ENCODE assay signal across 8 cellular contexts in the genomic region with DNA sequence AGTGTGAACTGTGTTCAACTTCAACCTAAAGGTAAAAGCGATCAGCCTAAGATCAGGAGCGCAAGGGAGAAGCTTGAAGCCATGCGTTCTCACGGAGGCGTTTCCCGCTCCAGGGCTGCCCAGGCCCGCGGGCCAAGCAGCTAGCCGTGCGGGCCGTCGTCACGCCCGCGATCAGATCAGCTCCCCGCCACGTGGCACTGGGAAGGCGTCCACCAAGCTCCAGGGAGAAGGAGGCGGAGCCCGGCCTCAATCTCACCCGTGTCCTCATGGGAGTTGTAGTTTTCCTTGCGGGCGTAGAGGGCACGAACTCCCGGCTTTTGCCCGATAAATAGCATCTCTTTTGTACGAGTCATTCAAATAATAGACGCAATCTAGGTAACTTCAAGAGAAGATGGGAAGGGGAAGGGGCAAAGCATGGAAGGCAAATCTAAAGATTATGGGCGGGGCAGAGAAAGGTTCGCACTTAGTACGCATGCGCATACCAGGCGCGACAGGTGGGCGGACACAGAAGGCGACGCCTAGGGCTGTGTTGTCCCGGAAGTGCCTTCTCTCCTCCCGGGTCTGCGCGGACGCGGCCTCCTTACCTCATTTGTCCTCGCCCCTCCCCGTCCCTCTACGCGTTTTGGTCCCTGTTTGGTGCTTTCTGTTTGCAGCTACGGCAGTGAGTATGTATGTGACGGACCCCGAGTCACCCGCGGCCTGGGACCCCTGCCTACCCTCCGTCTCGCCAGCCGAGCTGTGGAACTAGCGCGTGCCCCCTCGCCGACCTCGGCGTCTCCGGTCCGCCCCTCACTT. TPM values are rescaled to one million over a fixed set of nuclear protein-coding genes. Genes with fewer than 3 reads are reported as not detected.
A peak's percentile ranks its signal among the peaks of the same experiment; 100 is the strongest.
DNase-seq lines count a peak whose midpoint lies in the region; ATAC-seq and TF ChIP-seq lines count a peak whose summit lies in the region.

No MANE protein-coding gene starts in this region.

- peak; percentile 89 for TF ChIP-seq POLR2A in erythroblast (IDR thresholded peaks at IDR 0.05; ENCODE audit: low read length)

- TF ChIP-seq CTCF in PC-3 (conservative IDR thresholded peaks at IDR 0.05; ENCODE audit: low read depth, low read length), result no peak

- H3F3A ChIP-seq in PC-3 (ENCODE audit: low read length, unreplicated experiment), result no peaks in the 10 kb centered on the region

- H3K27ac ChIP-seq in PC-3 (ENCODE audit: low read length), result peak overlapping the region; percentile 25; the same call in 1 of the 2 replicates

- H3K27ac Mint-ChIP-seq in activated T-cell treated with anti-CD3 and anti-CD28 coated beads, Interleukin-2, amount 50 U/mL, for 24 hours, result peak overlapping the region; percentile 99

- H3K27me3 ChIP-seq in PC-3 (ENCODE audit: low read length), result no peaks in the 10 kb centered on the region

- no peaks in the 10 kb centered on the region for H4K20me1 ChIP-seq in PC-3 (ENCODE audit: low read length)

- TSS peak; percentile 89 for BruUV-seq in PC-3 (replicated peaks; lab: Mats Ljungman, UMichigan)

- peak overlapping the region; percentile 78 for H3K4me3 ChIP-seq in Jurkat, Clone E6-1 (ENCODE audit: low read length)
- peak overlapping the region; percentile 99 for H3K4me3 ChIP-seq in PC-3 (ENCODE audit: low read length)

- 0 out of 2 replicates have a peak, but pooled peaks cover 13% of the 10 kb centered on the region for H3K4me1 ChIP-seq in PC-3 (ENCODE audit: insufficient read depth, low read length)

- intact Hi-C loops in PC-3 (cut with micrococcal nuclease), result no loop called here

- H3K36me3 ChIP-seq in PC-3 (ENCODE audit: low read depth, low read length), result no peaks in the 10 kb centered on the region; the same call in 1 of the 2 replicates

- peak overlapping the region; percentile 90 for H3K4me2 ChIP-seq in PC-3 (ENCODE audit: low read length)

- peaks cover 40% of the 10 kb centered on the region for H3K36me3 Mint-ChIP-seq in activated T-cell treated with anti-CD3 and anti-CD28 coated beads, Interleukin-2, amount 50 U/mL, for 24 hours (ENCODE audit: low read depth)

- POLR2A ChIA-PET in PC-3 (lab: Charles Lee; ENCODE audit: unreplicated experiment), result no interaction called here

- H3K27me3 Mint-ChIP-seq in activated T-cell treated with anti-CD3 and anti-CD28 coated beads, Interleukin-2, amount 50 U/mL, for 24 hours, result peaks cover 7% of the 10 kb centered on the region

- H3K9me2 ChIP-seq in PC-3 (replicated peaks; ENCODE audit: low read length), result no peaks in the 10 kb centered on the region

- no peaks in the 10 kb centered on the region for H3K9me3 ChIP-seq in PC-3 (ENCODE audit: low read length)

- H3K4me1 Mint-ChIP-seq in activated T-cell treated with anti-CD3 and anti-CD28 coated beads, Interleukin-2, amount 50 U/mL, for 24 hours (ENCODE audit: low read depth), result peaks cover 47% of the 10 kb centered on the region

- H3K9me3 Mint-ChIP-seq in activated T-cell treated with anti-CD3 and anti-CD28 coated beads, Interleukin-2, amount 50 U/mL, for 24 hours, result peaks cover 7% of the 10 kb centered on the region

- peak overlapping the region; percentile 97 for H3K4me3 Mint-ChIP-seq in activated T-cell treated with anti-CD3 and anti-CD28 coated beads, Interleukin-2, amount 50 U/mL, for 24 hours

- peaks cover 45% of the 10 kb centered on the region for H3K79me2 ChIP-seq in PC-3 (ENCODE audit: low read length)

- ATAC-seq in GM21619 (IDR thresholded peaks at IDR 0.05; ENCODE audit: unreplicated experiment), result peak; percentile 89
- ATAC-seq in PC-3, result peak; percentile 93

- peak; percentile 91 for DNase-seq in DMS153 (lab: John Stamatoyannopoulos, UW)
- DNase-seq in Jurkat, Clone E6-1 (ENCODE audit: low read depth, low spot score), result peak; percentile 94
- DNase-seq in PC-3, result peak; percentile 87
- DNase-seq in activated T-cell treated with anti-CD3 and anti-CD28 coated beads, Interleukin-2, amount 50 U/mL, for 24 hours, result peak; percentile 91
- DNase-seq in erythroblast (lab: John Stamatoyannopoulos, UW), result peak; percentile 96 to 97
- peak; percentile 93 for DNase-seq in mucosa of gallbladder (ENCODE audit: low spot score)
- DNase-seq in stimulated activated CD8-positive, alpha-beta memory T cell treated with anti-CD3 and anti-CD28 coated beads, Interleukin-4, amount 100 ng/mL, for 24 hours (ENCODE audit: low read depth), result peak; percentile 87

- peak overlapping the region; percentile 99 for H2AFZ ChIP-seq in PC-3 (ENCODE audit: low read length)

- CTCF ChIA-PET in PC-3 (lab: Charles Lee), result no interaction called here

- H3K9ac ChIP-seq in PC-3 (ENCODE audit: low read length), result peak overlapping the region; percentile 86

RNA-seq across cellular contexts. Expression of gene ZCCHC7, which starts 40.8 kb away (rescaled TPM):
- polyA plus RNA-seq in Jurkat, Clone E6-1 (2012; ENCODE audit: insufficient read depth, insufficient read length), result 44.3 TPM
- total RNA-seq in PC-3 (2014; rRNA removed), result 6.5 and 9.1 TPM in 2 replicates
- 16.5 TPM for total RNA-seq in mucosa of gallbladder

RNA-seq across cellular contexts. Expression of gene PAX5, which starts 45.5 kb away (rescaled TPM):
- polyA plus RNA-seq in Jurkat, Clone E6-1 (2012; ENCODE audit: insufficient read depth, insufficient read length), result 0.10 TPM
- total RNA-seq in PC-3 (2014; rRNA removed), result 0.52 TPM in 1 of 2 replicates, not detected in the other
- total RNA-seq in mucosa of gallbladder, result 0.12 TPM

Comparison
In these comparisons a context has a peak if more than half of its experiments do, and no peak if none do; other contexts are left out.
1. Peak in every context shown above with its lines: DNase-seq, ATAC-seq, H3K4me3 ChIP-seq and H3K27ac ChIP-seq.